In genomic region chr7:74657692-74658170, GRCh38 we compare ENCODE assay signal across 1 cellular context.
TF ChIP-seq lines count a peak whose summit lies in the region.

GTF2I (plus strand) TSS chr7:74657718; CDS start chr7:74689129, 31,411 bp downstream.

TF ChIP-seq in K562, 482 proteins besides CTCF, POLR2A, EP300 and RAD21 (continued from another document and continues in another):
- TF ChIP-seq, protein P1, sequence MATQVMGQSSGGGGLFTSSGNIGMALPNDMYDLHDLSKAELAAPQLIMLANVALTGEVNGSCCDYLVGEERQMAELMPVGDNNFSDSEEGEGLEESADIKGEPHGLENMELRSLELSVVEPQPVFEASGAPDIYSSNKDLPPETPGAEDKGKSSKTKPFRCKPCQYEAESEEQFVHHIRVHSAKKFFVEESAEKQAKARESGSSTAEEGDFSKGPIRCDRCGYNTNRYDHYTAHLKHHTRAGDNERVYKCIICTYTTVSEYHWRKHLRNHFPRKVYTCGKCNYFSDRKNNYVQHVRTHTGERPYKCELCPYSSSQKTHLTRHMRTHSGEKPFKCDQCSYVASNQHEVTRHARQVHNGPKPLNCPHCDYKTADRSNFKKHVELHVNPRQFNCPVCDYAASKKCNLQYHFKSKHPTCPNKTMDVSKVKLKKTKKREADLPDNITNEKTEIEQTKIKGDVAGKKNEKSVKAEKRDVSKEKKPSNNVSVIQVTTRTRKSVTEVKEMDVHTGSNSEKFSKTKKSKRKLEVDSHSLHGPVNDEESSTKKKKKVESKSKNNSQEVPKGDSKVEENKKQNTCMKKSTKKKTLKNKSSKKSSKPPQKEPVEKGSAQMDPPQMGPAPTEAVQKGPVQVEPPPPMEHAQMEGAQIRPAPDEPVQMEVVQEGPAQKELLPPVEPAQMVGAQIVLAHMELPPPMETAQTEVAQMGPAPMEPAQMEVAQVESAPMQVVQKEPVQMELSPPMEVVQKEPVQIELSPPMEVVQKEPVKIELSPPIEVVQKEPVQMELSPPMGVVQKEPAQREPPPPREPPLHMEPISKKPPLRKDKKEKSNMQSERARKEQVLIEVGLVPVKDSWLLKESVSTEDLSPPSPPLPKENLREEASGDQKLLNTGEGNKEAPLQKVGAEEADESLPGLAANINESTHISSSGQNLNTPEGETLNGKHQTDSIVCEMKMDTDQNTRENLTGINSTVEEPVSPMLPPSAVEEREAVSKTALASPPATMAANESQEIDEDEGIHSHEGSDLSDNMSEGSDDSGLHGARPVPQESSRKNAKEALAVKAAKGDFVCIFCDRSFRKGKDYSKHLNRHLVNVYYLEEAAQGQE (CRISPR knock-in tag; IDR thresholded peaks at IDR 0.05; ENCODE audit: low read depth): 0 out of 2 replicates have a peak, but pooled peaks have one; percentile 34
- peak; percentile 92 for TF ChIP-seq ZNF589 (CRISPR knock-in tag; IDR thresholded peaks at IDR 0.05; ENCODE audit: low read depth)
- TF ChIP-seq, protein P2, sequence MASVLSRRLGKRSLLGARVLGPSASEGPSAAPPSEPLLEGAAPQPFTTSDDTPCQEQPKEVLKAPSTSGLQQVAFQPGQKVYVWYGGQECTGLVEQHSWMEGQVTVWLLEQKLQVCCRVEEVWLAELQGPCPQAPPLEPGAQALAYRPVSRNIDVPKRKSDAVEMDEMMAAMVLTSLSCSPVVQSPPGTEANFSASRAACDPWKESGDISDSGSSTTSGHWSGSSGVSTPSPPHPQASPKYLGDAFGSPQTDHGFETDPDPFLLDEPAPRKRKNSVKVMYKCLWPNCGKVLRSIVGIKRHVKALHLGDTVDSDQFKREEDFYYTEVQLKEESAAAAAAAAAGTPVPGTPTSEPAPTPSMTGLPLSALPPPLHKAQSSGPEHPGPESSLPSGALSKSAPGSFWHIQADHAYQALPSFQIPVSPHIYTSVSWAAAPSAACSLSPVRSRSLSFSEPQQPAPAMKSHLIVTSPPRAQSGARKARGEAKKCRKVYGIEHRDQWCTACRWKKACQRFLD (CRISPR knock-in tag; IDR thresholded peaks at IDR 0.05): peak; percentile 8
- TF ChIP-seq BRD4 (IDR thresholded peaks at IDR 0.05): peak; percentile 92
- no peak for TF ChIP-seq ZNF77 (CRISPR knock-in tag; IDR thresholded peaks at IDR 0.05)
- TF ChIP-seq HNRNPLL (IDR thresholded peaks at IDR 0.05; ENCODE audit: low read depth, low read length, poor library complexity, severe bottlenecking): peak; percentile 22
- TF ChIP-seq, protein P3, sequence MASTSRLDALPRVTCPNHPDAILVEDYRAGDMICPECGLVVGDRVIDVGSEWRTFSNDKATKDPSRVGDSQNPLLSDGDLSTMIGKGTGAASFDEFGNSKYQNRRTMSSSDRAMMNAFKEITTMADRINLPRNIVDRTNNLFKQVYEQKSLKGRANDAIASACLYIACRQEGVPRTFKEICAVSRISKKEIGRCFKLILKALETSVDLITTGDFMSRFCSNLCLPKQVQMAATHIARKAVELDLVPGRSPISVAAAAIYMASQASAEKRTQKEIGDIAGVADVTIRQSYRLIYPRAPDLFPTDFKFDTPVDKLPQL (IDR thresholded peaks at IDR 0.05; ENCODE audit: extremely low read depth, insufficient read length): no peak
- no peak for TF ChIP-seq TEAD1 (CRISPR knock-in tag; IDR thresholded peaks at IDR 0.05)
- peak; percentile 52 for TF ChIP-seq U2AF1 (optimal IDR thresholded peaks at IDR 0.05; ENCODE audit: low read depth, low read length)
- TF ChIP-seq SP1 (CRISPR knock-in tag; IDR thresholded peaks at IDR 0.05): 0 out of 2 replicates have a peak, but pooled peaks have one; percentile 5
- TF ChIP-seq GABPA (tag; conservative IDR thresholded peaks at IDR 0.05; ENCODE audit: low read depth): peak; percentile 53
- TF ChIP-seq ZC3H4 (CRISPR knock-in tag; IDR thresholded peaks at IDR 0.05; ENCODE audit: borderline replicate concordance): 0 out of 2 replicates have a peak, but pooled peaks have one; percentile 48
- no peak for TF ChIP-seq ASH1L (IDR thresholded peaks at IDR 0.05; ENCODE audit: borderline replicate concordance, low read depth, partially characterized antibody)
- TF ChIP-seq MYC (IDR thresholded peaks at IDR 0.05; ENCODE audit: low read depth, low read length): peak; percentile 22; the same call in 1 of the 2 replicates
- no peak for TF ChIP-seq MYC (CRISPR knock-in tag; IDR thresholded peaks at IDR 0.05; ENCODE audit: borderline replicate concordance, low read depth)
- TF ChIP-seq SIN3A (IDR thresholded peaks at IDR 0.05; ENCODE audit: borderline replicate concordance in 2 of 2, control insufficient read depth in 1 of 2, low read depth in 2 of 2, low read length in 2 of 2): peak; percentile 52 to 61; a peak in 2 of 4 replicates
- TF ChIP-seq FOXM1 (IDR thresholded peaks at IDR 0.05; ENCODE audit: low read depth): no peak
- TF ChIP-seq FOXM1 (CRISPR knock-in tag; IDR thresholded peaks at IDR 0.05; ENCODE audit: low read depth): 0 out of 2 replicates have a peak, but pooled peaks have one; percentile 37
- TF ChIP-seq FUS (optimal IDR thresholded peaks at IDR 0.05; ENCODE audit: low read depth, low read length): peak; percentile 26
- TF ChIP-seq VEZF1 (CRISPR knock-in tag; IDR thresholded peaks at IDR 0.05): peak; percentile 86
- no peak for TF ChIP-seq ETV1 (tag; conservative IDR thresholded peaks at IDR 0.05; ENCODE audit: low read depth)
- TF ChIP-seq CREM (IDR thresholded peaks at IDR 0.05; ENCODE audit: low read depth): 0 out of 2 replicates have a peak, but pooled peaks have one; percentile 17
- peak; percentile 18 for TF ChIP-seq TAF1 (IDR thresholded peaks at IDR 0.05; ENCODE audit: control insufficient read depth, extremely low read depth, insufficient read depth, low read length, severe bottlenecking)
- no peak for TF ChIP-seq ID3 (CRISPR knock-in tag; IDR thresholded peaks at IDR 0.05)
- TF ChIP-seq ID3 (tag; IDR thresholded peaks at IDR 0.05): peak; percentile 60; the same call in 1 of the 2 replicates
- TF ChIP-seq AFF4 (CRISPR knock-in tag; IDR thresholded peaks at IDR 0.05): peak; percentile 25; the same call in 1 of the 2 replicates
- peak; percentile 44; the same call in 1 of the 2 replicates for TF ChIP-seq SIN3B (IDR thresholded peaks at IDR 0.05; ENCODE audit: low read depth)
- no peak for TF ChIP-seq HCFC1 (IDR thresholded peaks at IDR 0.05; ENCODE audit: low read depth, low read length)
- TF ChIP-seq SAP30 (IDR thresholded peaks at IDR 0.05; ENCODE audit: borderline replicate concordance, insufficient read depth, low read depth, low read length, poor library complexity, severe bottlenecking): peak; percentile 62
- peak; percentile 76 for TF ChIP-seq CHD1 (IDR thresholded peaks at IDR 0.05; ENCODE audit: low read length)
- TF ChIP-seq ZNF511 (CRISPR knock-in tag; IDR thresholded peaks at IDR 0.05): no peak
- TF ChIP-seq, protein P4, sequence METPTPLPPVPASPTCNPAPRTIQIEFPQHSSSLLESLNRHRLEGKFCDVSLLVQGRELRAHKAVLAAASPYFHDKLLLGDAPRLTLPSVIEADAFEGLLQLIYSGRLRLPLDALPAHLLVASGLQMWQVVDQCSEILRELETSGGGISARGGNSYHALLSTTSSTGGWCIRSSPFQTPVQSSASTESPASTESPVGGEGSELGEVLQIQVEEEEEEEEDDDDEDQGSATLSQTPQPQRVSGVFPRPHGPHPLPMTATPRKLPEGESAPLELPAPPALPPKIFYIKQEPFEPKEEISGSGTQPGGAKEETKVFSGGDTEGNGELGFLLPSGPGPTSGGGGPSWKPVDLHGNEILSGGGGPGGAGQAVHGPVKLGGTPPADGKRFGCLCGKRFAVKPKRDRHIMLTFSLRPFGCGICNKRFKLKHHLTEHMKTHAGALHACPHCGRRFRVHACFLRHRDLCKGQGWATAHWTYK (CRISPR knock-in tag; IDR thresholded peaks at IDR 0.05): peak; percentile 77
- TF ChIP-seq, protein P5, sequence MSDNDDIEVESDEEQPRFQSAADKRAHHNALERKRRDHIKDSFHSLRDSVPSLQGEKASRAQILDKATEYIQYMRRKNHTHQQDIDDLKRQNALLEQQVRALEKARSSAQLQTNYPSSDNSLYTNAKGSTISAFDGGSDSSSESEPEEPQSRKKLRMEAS (CRISPR knock-in tag; IDR thresholded peaks at IDR 0.05): peak; percentile 7; the same call in 1 of the 2 replicates
- TF ChIP-seq KDM4B (IDR thresholded peaks at IDR 0.05; ENCODE audit: borderline replicate concordance in 2 of 2, low read depth in 1 of 2): 0 out of 4 replicates have a peak, but pooled peaks of 1 of the 2 experiments have one; percentile 44
- TF ChIP-seq NKRF (IDR thresholded peaks at IDR 0.05; ENCODE audit: borderline replicate concordance): no peak
- peak; percentile 1 for TF ChIP-seq RBM22 (IDR thresholded peaks at IDR 0.05; ENCODE audit: low read depth, low read length, poor library complexity, severe bottlenecking)
- 0 out of 2 replicates have a peak, but pooled peaks have one; percentile 0 for TF ChIP-seq MAFK (IDR thresholded peaks at IDR 0.05; ENCODE audit: low read length)
- TF ChIP-seq, protein P6, sequence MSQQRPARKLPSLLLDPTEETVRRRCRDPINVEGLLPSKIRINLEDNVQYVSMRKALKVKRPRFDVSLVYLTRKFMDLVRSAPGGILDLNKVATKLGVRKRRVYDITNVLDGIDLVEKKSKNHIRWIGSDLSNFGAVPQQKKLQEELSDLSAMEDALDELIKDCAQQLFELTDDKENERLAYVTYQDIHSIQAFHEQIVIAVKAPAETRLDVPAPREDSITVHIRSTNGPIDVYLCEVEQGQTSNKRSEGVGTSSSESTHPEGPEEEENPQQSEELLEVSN (IDR thresholded peaks at IDR 0.05; ENCODE audit: borderline replicate concordance in 1 of 2, extremely low read depth in 1 of 2, insufficient read depth in 1 of 2, insufficient read length in 1 of 2, low read depth in 1 of 2, low read length in 1 of 2, poor library complexity in 1 of 2, severe bottlenecking in 1 of 2): peak; percentile 7 to 39
- TF ChIP-seq NBN (IDR thresholded peaks at IDR 0.05; ENCODE audit: low read depth): no peak
- no peak for TF ChIP-seq DEAF1 (CRISPR knock-in tag; IDR thresholded peaks at IDR 0.05)
